Comparison of ENCODE assay signal across 14 cellular contexts in genomic region chr7:39510738-39511372, GRCh38. TPM values are rescaled to one million over a fixed set of nuclear protein-coding genes. Genes with fewer than 3 reads are reported as not detected.
A peak's percentile ranks its signal among the peaks of the same experiment; 100 is the strongest.
DNase-seq lines count a peak whose midpoint lies in the region; ATAC-seq, FAIRE-seq and TF ChIP-seq lines count a peak whose summit lies in the region.
"Had no signal": no experiment of that assay in that cellular context is flagged by ENCODE, and none has a peak within 500 bp of the region (broad histone marks: within the 10 kb centered on the region; RNA-seq: fewer than 3 reads in every experiment).

No MANE protein-coding gene starts in this region.

- H3K36me3 ChIP-seq in WERI-Rb-1, result no peaks in the 10 kb centered on the region
- H3K36me3 ChIP-seq: ovary had no signal

- DNase-seq in A172 (ENCODE audit: low spot score) (peak; percentile 65), CD1c-positive myeloid dendritic cell (ENCODE audit: extremely low spot score) (peak; percentile 6), RCC 7860 (ENCODE audit: low spot score) (peak; percentile 30), fibroblast of mammary gland (ENCODE audit: low read depth) (peak; percentile 29), WERI-Rb-1 (no peak), coronary artery (ENCODE audit: low spot score) (no peak)
- DNase-seq: cortex of kidney, DMS53, hippocampal formation, ovary had no signal

- H3K9me3 ChIP-seq in WERI-Rb-1 (ENCODE audit: severe bottlenecking), result no peaks in the 10 kb centered on the region
- H3K9me3 ChIP-seq: ovary had no signal

- no peak for TF ChIP-seq CTCF in fibroblast of mammary gland (conservative IDR thresholded peaks at IDR 0.05; ENCODE audit: control insufficient read depth, insufficient read depth, low read depth, low read length)
- TF ChIP-seq CTCF in WERI-Rb-1 (IDR thresholded peaks at IDR 0.05; ENCODE audit: low read depth, low read length), result no peak
- TF ChIP-seq CTCF in coronary artery (IDR thresholded peaks at IDR 0.05), result no peak

- H3K27ac ChIP-seq in WERI-Rb-1 (no peak overlapping the region), coronary artery (no peak overlapping the region)
- H3K27ac ChIP-seq: ovary had no signal

- no peaks in the 10 kb centered on the region for H3K27me3 ChIP-seq in WERI-Rb-1 (ENCODE audit: insufficient read depth, low read depth, severe bottlenecking)
- H3K27me3 ChIP-seq: ovary had no signal

- H3K4me3 ChIP-seq in fibroblast of mammary gland (ENCODE audit: control insufficient read depth, low read depth, low read length) (no peak overlapping the region), WERI-Rb-1 (ENCODE audit: low read depth, low read length) (no peak overlapping the region), coronary artery (no peak overlapping the region)
- H3K4me3 ChIP-seq: ovary, smooth muscle cell had no signal

- no peak for FAIRE-seq in RCC 7860 (lab: Jason Lieb, UNC)

- ATAC-seq in HG03354 (IDR thresholded peaks at IDR 0.05; ENCODE audit: poor library complexity, severe bottlenecking, unreplicated experiment), result no peak
- no peak for ATAC-seq in activated CD4-positive, CD25-positive, alpha-beta regulatory T cell treated with anti-CD3 and anti-CD28 coated beads, Interleukin-2, amount 50 U/mL, for 24 hours
- ATAC-seq: left lobe of liver had no signal

RNA-seq across cellular contexts. Expression of gene YAE1, which starts 55.3 kb away (rescaled TPM):
- total RNA-seq in A172 (2014; rRNA removed; shearing (Covaris generic)), result 54.2 and 59.0 TPM in 2 replicates

Comparison
In these comparisons a context has a peak if more than half of its experiments do, and no peak if none do; other contexts are left out.
1. DNase-seq: peak in A172 (single experiment), CD1c-positive myeloid dendritic cell (single experiment), RCC 7860 (single experiment) and fibroblast of mammary gland (single experiment); none in WERI-Rb-1 (single experiment) and coronary artery (single experiment).